In the genomic region with DNA sequence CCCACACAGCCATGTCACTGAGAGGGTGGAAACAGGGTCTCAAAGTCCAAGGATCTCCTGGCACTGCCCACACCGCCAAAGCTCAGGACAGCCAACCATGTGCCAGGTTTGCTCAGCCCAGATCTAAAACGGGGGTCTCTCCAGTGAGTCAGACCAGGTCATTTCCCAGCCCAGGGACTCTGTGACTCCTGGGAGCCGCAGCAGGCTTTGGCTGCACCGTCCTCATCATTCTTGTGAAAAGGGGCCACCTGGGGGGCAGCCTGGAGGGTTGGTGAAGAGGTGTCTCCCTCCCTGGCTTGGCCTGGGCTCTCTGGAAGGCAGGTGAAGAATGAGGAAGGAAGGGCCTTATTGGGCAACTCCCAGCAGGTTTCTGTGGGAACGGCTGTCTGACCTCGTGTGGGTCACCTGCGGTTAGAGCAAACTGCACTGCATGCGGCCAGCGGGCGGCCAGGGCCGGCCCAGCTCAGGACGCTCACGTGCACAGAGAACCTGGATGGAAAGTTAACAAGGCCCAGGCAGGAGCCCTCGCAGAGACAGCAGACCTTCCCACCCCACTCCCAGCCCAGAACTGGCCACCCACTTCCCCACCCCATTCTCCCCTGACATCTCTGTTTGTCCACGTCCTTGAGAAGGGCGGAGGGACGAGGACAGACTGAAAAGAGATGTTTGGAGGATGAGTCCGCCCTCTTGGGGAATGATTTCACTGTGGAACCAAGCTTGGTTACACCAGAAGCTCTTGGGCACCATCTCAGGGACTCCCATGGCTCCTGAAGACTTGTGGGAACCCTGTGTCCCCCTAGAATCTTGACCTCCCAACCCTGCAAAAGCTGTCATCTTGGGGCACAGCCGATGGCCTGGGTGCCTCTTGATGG, we compare ENCODE assay signal across 1 cellular context.
TF ChIP-seq lines count a peak whose summit lies in the region.

No MANE protein-coding gene starts in this region.

TF ChIP-seq in H1, 55 proteins besides CTCF, POLR2A, EP300 and RAD21:
- TF ChIP-seq GTF2F1 (IDR thresholded peaks at IDR 0.05; ENCODE audit: borderline replicate concordance, low read depth, low read length): no peak
- peak; percentile 84 for TF ChIP-seq CEBPB (IDR thresholded peaks at IDR 0.05; ENCODE audit: low read depth, low read length)
- TF ChIP-seq, protein P1, sequence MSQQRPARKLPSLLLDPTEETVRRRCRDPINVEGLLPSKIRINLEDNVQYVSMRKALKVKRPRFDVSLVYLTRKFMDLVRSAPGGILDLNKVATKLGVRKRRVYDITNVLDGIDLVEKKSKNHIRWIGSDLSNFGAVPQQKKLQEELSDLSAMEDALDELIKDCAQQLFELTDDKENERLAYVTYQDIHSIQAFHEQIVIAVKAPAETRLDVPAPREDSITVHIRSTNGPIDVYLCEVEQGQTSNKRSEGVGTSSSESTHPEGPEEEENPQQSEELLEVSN (IDR thresholded peaks at IDR 0.05): peak; percentile 92
- no peak for TF ChIP-seq SP4 (IDR thresholded peaks at IDR 0.05; ENCODE audit: low read length)
- TF ChIP-seq HDAC2 (IDR thresholded peaks at IDR 0.05; ENCODE audit: borderline replicate concordance in 1 of 2, low read depth in 2 of 2, low read length in 2 of 2): 0 out of 4 replicates have a peak, but pooled peaks of 1 of the 2 experiments have one; percentile 15
- peak; percentile 34; the same call in 1 of the 2 replicates for TF ChIP-seq GABPA (IDR thresholded peaks at IDR 0.05; ENCODE audit: borderline replicate concordance, insufficient read depth, low read length)
- TF ChIP-seq, protein P2, sequence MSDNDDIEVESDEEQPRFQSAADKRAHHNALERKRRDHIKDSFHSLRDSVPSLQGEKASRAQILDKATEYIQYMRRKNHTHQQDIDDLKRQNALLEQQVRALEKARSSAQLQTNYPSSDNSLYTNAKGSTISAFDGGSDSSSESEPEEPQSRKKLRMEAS (IDR thresholded peaks at IDR 0.05): peak; percentile 94
- TF ChIP-seq NANOG (IDR thresholded peaks at IDR 0.05; ENCODE audit: insufficient read depth, low read depth, low read length, poor library complexity, severe bottlenecking): peak; percentile 8
